ENCODE assay signal across 1 cellular context in the genomic region with DNA sequence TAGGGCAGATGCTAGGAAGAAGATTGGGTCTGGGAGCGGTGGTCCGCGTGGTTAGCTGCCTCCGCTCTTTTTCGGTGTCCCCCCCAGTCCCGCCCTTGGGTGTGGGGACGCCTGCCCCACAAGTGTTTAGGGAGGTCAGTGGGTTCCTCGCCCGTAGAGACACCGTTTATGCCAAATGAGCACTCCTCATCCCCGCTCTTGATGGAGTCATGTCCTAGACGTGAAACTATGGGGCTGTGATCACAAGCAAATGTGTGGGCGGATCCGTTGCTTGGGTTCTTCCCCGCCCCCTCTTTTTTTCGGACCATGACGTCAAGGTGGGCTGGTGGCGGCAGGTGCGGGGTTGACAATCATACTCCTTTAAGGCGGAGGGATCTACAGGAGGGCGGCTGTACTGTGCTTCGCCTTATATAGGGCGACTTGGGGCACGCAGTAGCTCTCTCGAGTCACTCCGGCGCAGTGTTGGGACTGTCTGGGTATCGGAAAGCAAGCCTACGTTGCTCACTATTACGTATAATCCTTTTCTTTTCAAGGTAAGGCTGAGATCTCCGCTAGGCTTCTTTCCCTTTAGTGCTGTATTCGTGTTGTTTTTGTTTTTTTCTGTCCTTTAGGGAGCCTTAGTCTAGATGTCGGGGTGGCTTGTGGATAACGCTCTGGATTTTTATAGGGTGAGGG.
TF ChIP-seq lines count a peak whose summit lies in the region.

A gene (plus strand): TSS at position 439 of the 675 bp plus-strand sequence. CDS start 1,529 bp downstream, outside the sequence.

TF ChIP-seq in HepG2, 621 proteins besides CTCF, POLR2A, EP300 and RAD21 (continued from another document):
- TF ChIP-seq ZNF782 (CRISPR knock-in tag; IDR thresholded peaks at IDR 0.05; ENCODE audit: borderline replicate concordance) (0 out of 2 replicates have a peak, but pooled peaks have one; percentile 3), IKZF1 (IDR thresholded peaks at IDR 0.05) (no peak), ZNF883 (CRISPR knock-in tag; IDR thresholded peaks at IDR 0.05; ENCODE audit: not compliant biosample characterization) (no peak), ZNF20 (CRISPR knock-in tag; IDR thresholded peaks at IDR 0.05) (0 out of 2 replicates have a peak, but pooled peaks have one; percentile 8), ELF1 (CRISPR knock-in tag; IDR thresholded peaks at IDR 0.05) (no peak), ZZZ3 (CRISPR knock-in tag; IDR thresholded peaks at IDR 0.05; ENCODE audit: borderline replicate concordance) (no peak; the same call in none of the 2 replicates), NBN (conservative IDR thresholded peaks at IDR 0.05) (peak; percentile 83; the same call in 1 of the 2 replicates), ZNF263 (CRISPR knock-in tag; IDR thresholded peaks at IDR 0.05) (peak; percentile 70), ZEB1 (IDR thresholded peaks at IDR 0.05; ENCODE audit: insufficient replicate concordance, low read depth) (peak; percentile 52), KMT2A (CRISPR knock-in tag; IDR thresholded peaks at IDR 0.05) (no peak), ASH2L (IDR thresholded peaks at IDR 0.05; ENCODE audit: insufficient read length, low read depth, low read length) (peak; percentile 83), CHD2 (IDR thresholded peaks at IDR 0.05; ENCODE audit: low read depth, low read length) (peak; percentile 89), ZNF703 (CRISPR knock-in tag; IDR thresholded peaks at IDR 0.05; ENCODE audit: borderline replicate concordance) (peak; percentile 73), ZKSCAN1 (IDR thresholded peaks at IDR 0.05; ENCODE audit: low read length) (peak; percentile 77; the same call in 1 of the 2 replicates), ZNF841 (CRISPR knock-in tag; IDR thresholded peaks at IDR 0.05; ENCODE audit: borderline replicate concordance) (no peak), SRF (IDR thresholded peaks at IDR 0.05; ENCODE audit: low read depth, low read length) (0 out of 2 replicates have a peak, but pooled peaks have one; percentile 3), ZFP37 (CRISPR knock-in tag; IDR thresholded peaks at IDR 0.05; ENCODE audit: borderline replicate concordance) (peak; percentile 94; the same call in 1 of the 2 replicates), MLLT10 (CRISPR knock-in tag; IDR thresholded peaks at IDR 0.05) (0 out of 2 replicates have a peak, but pooled peaks have one; percentile 68), STAG1 (CRISPR knock-in tag; IDR thresholded peaks at IDR 0.05) (0 out of 2 replicates have a peak, but pooled peaks have one; percentile 7), RXRB (CRISPR knock-in tag; IDR thresholded peaks at IDR 0.05; ENCODE audit: borderline replicate concordance) (peak; percentile 70), RBM39 (IDR thresholded peaks at IDR 0.05; ENCODE audit: low read depth, low read length, poor library complexity, severe bottlenecking) (no peak), SOX6 (IDR thresholded peaks at IDR 0.05) (no peak), SOX6 (CRISPR knock-in tag; IDR thresholded peaks at IDR 0.05) (no peak; the same call in 1 of the 2 replicates), ZSCAN29 (CRISPR knock-in tag; conservative IDR thresholded peaks at IDR 0.05) (peak; percentile 21; the same call in 1 of the 2 replicates), ISL2 (CRISPR knock-in tag; IDR thresholded peaks at IDR 0.05) (peak; percentile 81), ZNF629 (CRISPR knock-in tag; conservative IDR thresholded peaks at IDR 0.05) (peak; percentile 58; the same call in 1 of the 2 replicates), SETDB1 (CRISPR knock-in tag; IDR thresholded peaks at IDR 0.05; ENCODE audit: borderline replicate concordance) (no peak), ZNF766 (CRISPR knock-in tag; IDR thresholded peaks at IDR 0.05; ENCODE audit: borderline replicate concordance) (peak; percentile 75), GFI1 (CRISPR knock-in tag; IDR thresholded peaks at IDR 0.05; ENCODE audit: borderline replicate concordance) (no peak; the same call in 1 of the 2 replicates)
- TF ChIP-seq, protein P1, sequence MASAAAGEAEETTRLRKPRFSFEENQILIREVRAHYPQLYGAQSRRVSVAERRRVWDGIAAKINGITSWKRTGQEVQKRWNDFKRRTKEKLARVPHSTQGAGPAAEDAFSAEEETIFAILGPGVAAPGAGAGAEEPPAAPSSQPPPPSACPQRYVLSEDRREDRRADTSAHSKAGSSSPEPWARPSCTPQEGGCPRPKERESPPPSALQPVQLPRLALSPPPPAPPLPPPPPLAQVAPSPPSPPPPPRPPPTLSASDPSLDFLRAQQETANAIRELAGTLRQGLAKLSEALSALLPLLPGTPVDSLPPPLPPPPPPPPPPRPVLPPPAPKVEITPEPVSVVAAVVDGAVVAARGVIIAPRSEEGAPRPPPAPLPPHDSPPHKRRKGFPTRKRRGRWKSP (CRISPR knock-in tag; IDR thresholded peaks at IDR 0.05) = peak; percentile 70; the same call in 1 of the 2 replicates
- TF ChIP-seq, protein P2, sequence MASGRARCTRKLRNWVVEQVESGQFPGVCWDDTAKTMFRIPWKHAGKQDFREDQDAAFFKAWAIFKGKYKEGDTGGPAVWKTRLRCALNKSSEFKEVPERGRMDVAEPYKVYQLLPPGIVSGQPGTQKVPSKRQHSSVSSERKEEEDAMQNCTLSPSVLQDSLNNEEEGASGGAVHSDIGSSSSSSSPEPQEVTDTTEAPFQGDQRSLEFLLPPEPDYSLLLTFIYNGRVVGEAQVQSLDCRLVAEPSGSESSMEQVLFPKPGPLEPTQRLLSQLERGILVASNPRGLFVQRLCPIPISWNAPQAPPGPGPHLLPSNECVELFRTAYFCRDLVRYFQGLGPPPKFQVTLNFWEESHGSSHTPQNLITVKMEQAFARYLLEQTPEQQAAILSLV (CRISPR knock-in tag; IDR thresholded peaks at IDR 0.05; ENCODE audit: borderline replicate concordance) = peak; percentile 22
- TF ChIP-seq, protein P3, sequence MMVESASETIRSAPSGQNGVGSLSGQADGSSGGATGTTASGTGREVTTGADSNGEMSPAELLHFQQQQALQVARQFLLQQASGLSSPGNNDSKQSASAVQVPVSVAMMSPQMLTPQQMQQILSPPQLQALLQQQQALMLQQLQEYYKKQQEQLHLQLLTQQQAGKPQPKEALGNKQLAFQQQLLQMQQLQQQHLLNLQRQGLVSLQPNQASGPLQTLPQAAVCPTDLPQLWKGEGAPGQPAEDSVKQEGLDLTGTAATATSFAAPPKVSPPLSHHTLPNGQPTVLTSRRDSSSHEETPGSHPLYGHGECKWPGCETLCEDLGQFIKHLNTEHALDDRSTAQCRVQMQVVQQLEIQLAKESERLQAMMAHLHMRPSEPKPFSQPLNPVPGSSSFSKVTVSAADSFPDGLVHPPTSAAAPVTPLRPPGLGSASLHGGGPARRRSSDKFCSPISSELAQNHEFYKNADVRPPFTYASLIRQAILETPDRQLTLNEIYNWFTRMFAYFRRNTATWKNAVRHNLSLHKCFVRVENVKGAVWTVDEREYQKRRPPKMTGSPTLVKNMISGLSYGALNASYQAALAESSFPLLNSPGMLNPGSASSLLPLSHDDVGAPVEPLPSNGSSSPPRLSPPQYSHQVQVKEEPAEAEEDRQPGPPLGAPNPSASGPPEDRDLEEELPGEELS (CRISPR knock-in tag; IDR thresholded peaks at IDR 0.05) = peak; percentile 77; the same call in 1 of the 2 replicates
- TF ChIP-seq, protein P4, sequence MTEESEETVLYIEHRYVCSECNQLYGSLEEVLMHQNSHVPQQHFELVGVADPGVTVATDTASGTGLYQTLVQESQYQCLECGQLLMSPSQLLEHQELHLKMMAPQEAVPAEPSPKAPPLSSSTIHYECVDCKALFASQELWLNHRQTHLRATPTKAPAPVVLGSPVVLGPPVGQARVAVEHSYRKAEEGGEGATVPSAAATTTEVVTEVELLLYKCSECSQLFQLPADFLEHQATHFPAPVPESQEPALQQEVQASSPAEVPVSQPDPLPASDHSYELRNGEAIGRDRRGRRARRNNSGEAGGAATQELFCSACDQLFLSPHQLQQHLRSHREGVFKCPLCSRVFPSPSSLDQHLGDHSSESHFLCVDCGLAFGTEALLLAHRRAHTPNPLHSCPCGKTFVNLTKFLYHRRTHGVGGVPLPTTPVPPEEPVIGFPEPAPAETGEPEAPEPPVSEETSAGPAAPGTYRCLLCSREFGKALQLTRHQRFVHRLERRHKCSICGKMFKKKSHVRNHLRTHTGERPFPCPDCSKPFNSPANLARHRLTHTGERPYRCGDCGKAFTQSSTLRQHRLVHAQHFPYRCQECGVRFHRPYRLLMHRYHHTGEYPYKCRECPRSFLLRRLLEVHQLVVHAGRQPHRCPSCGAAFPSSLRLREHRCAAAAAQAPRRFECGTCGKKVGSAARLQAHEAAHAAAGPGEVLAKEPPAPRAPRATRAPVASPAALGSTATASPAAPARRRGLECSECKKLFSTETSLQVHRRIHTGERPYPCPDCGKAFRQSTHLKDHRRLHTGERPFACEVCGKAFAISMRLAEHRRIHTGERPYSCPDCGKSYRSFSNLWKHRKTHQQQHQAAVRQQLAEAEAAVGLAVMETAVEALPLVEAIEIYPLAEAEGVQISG (CRISPR knock-in tag; IDR thresholded peaks at IDR 0.05) = peak; percentile 73
